Comparison of ENCODE assay signal across 1 cellular context in genomic region chr9:97744710-97745708, GRCh38.
TF ChIP-seq lines count a peak whose summit lies in the region.

No MANE protein-coding gene starts in this region.

TF ChIP-seq in HepG2, 621 proteins besides CTCF, POLR2A, EP300 and RAD21 (continued from another document):
- TF ChIP-seq ZNF468 (CRISPR knock-in tag; IDR thresholded peaks at IDR 0.05) (no peak), REST (IDR thresholded peaks at IDR 0.05; ENCODE audit: borderline replicate concordance in 1 of 2, low read depth in 1 of 2, low read length in 2 of 2) (peak; percentile 47 to 89), HIC2 (CRISPR knock-in tag; IDR thresholded peaks at IDR 0.05; ENCODE audit: low read depth) (no peak), MIER2 (CRISPR knock-in tag; IDR thresholded peaks at IDR 0.05) (peak; percentile 89), ZBTB46 (CRISPR knock-in tag; IDR thresholded peaks at IDR 0.05; ENCODE audit: borderline replicate concordance) (no peak), HNF4A (CRISPR knock-in tag; IDR thresholded peaks at IDR 0.05) (no peak)
